ENCODE assay signal across 21 cellular contexts in the genomic region with DNA sequence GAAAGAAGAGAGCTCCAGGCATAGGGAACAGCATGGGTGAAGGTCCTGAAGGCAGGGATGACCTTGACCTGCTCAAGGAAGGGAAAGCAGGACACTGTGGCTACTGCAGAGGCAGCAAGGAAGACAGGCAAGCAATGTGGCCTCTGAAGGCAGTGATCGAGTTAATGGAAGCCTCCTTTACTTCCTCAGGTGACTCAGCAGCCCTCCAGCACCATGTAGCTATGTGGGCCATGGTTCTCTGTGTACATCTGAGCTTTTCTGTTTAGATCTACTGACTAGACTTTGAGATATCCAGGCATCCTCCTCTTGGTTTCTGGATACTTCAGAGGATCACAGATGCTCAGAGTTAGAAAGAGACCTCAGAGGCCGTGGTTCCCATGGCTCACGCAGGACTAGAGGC.
DNase-seq lines count a peak whose midpoint lies in the region; ATAC-seq and TF ChIP-seq lines count a peak whose summit lies in the region.
"Had no signal": no experiment of that assay in that cellular context is flagged by ENCODE, and none has a peak within 500 bp of the region (broad histone marks: within the 10 kb centered on the region; RNA-seq: fewer than 3 reads in every experiment).

No MANE protein-coding gene starts in this region.

- H3K36me3 Mint-ChIP-seq in WTC11 (peaks cover 13% of the 10 kb centered on the region), immature natural killer cell (no peaks in the 10 kb centered on the region)
- H3K36me3 Mint-ChIP-seq: CD4-positive, alpha-beta memory T cell had no signal

- no peaks in the 10 kb centered on the region for H3K27me3 Mint-ChIP-seq in WTC11 (ENCODE audit: low read depth)
- H3K27me3 Mint-ChIP-seq in immature natural killer cell (ENCODE audit: low read depth in 3 of 3) = peaks cover 0 to 2% (median 2%) of the 10 kb centered on the region in 3 donors

- H3K9me3 Mint-ChIP-seq in WTC11 (peaks cover 25% of the 10 kb centered on the region), immature natural killer cell (peaks cover 0 to 17% (median 4%) of the 10 kb centered on the region in 6 donors)

- H3K27ac Mint-ChIP-seq in WTC11 (no peak overlapping the region), immature natural killer cell (no peak overlapping the region)
- H3K27ac Mint-ChIP-seq: CD4-positive, alpha-beta memory T cell; HFFc6 had no signal

- POLR2A ChIA-PET in WTC11 (lab: Charles Lee) = no interaction called here

- no peaks in the 10 kb centered on the region for H3K4me1 Mint-ChIP-seq in WTC11
- no peaks in the 10 kb centered on the region for H3K4me1 Mint-ChIP-seq in immature natural killer cell
- H3K4me1 Mint-ChIP-seq: CD4-positive, alpha-beta memory T cell had no signal

- peak; percentile 42 for DNase-seq in Caki2 (ENCODE audit: low read depth)
- DNase-seq in M059J (ENCODE audit: low read depth) = peak; percentile 18
- DNase-seq in WTC11 (ENCODE audit: low spot score) = no peak
- DNase-seq in foreskin keratinocyte = peak in 1 of 2 donors; percentile 4
- DNase-seq in iPS-NIHi7 (ENCODE audit: extremely low spot score) = no peak
- no peak for DNase-seq in hippocampal formation (lab: John Stamatoyannopoulos, UW)
- DNase-seq in superior temporal gyrus (ENCODE audit: extremely low spot score) = no peak
- no peak for DNase-seq in immature natural killer cell
- DNase-seq: 8988T; Calu3; CD4-positive, alpha-beta memory T cell; DMS79 treated with DMSO at 0.1 percent for 48 hours; GOT3; H7; HFFc6; IMR-90 had no signal

- ATAC-seq in WTC11 (no peak), foreskin keratinocyte (peak; percentile 46)
- ATAC-seq: GM12878, HCT116 had no signal

- TF ChIP-seq CTCF in WTC11 (IDR thresholded peaks at IDR 0.05) (no peak), foreskin keratinocyte (conservative IDR thresholded peaks at IDR 0.05) (no peak)

- H3K4me3 Mint-ChIP-seq in WTC11 (no peak overlapping the region), immature natural killer cell (no peak overlapping the region)
- H3K4me3 Mint-ChIP-seq: CD14-positive monocyte; CD4-positive, alpha-beta memory T cell; HFFc6 had no signal

- peaks cover 3% of the 10 kb centered on the region for H3K4me1 ChIP-seq in foreskin keratinocyte
- H3K4me1 ChIP-seq: BLaER1 had no signal

- no peaks in the 10 kb centered on the region for H3K27me3 ChIP-seq in foreskin keratinocyte
- H3K27me3 ChIP-seq: BLaER1 had no signal

- CTCF ChIA-PET in WTC11 (lab: Charles Lee) = no interaction called here

- in situ Hi-C loops in Caki2 (cut with HindIII; ENCODE audit: low pct_unique_long_range_greater_than_20kb, low sequenced_read_pairs) = no loop called here

- no peak overlapping the region for H3K27ac ChIP-seq in foreskin keratinocyte
- H3K27ac ChIP-seq: BLaER1, HL-60 had no signal

TF ChIP-seq in WTC11, 78 proteins besides CTCF, POLR2A, EP300 and RAD21:
- no peak for TF ChIP-seq CREB1 (CRISPR knock-in tag; IDR thresholded peaks at IDR 0.05)
- TF ChIP-seq ZNF416 (CRISPR knock-in tag; IDR thresholded peaks at IDR 0.05) = no peak
- TF ChIP-seq NFE2L1 (CRISPR knock-in tag; IDR thresholded peaks at IDR 0.05) = no peak
- TF ChIP-seq TEAD4 (CRISPR knock-in tag; IDR thresholded peaks at IDR 0.05) = no peak
- no peak for TF ChIP-seq ZNF121 (CRISPR knock-in tag; IDR thresholded peaks at IDR 0.05)
- TF ChIP-seq ZNF317 (CRISPR knock-in tag; IDR thresholded peaks at IDR 0.05; ENCODE audit: borderline replicate concordance, low read depth) = 0 out of 2 replicates have a peak, but pooled peaks have one; percentile 24
- TF ChIP-seq TP53 (CRISPR knock-in tag; IDR thresholded peaks at IDR 0.05) = no peak
- TF ChIP-seq NR2C2 (CRISPR knock-in tag; IDR thresholded peaks at IDR 0.05) = no peak

Comparison
In these comparisons a context has a peak if more than half of its experiments do, and no peak if none do; other contexts are left out.
1. DNase-seq: peak in Caki2 (single experiment) and M059J (single experiment); none in WTC11 (single experiment), iPS-NIHi7 (single experiment), hippocampal formation (0 of 2), superior temporal gyrus (single experiment) and immature natural killer cell (0 of 3).